8 cellular contexts compared by ENCODE assay signal in genomic region chr20:4064118-4064962, GRCh38. TPM values are rescaled to one million over a fixed set of nuclear protein-coding genes. Genes with fewer than 3 reads are reported as not detected.
A peak's percentile ranks its signal among the peaks of the same experiment; 100 is the strongest.
DNase-seq lines count a peak whose midpoint lies in the region; ATAC-seq and TF ChIP-seq lines count a peak whose summit lies in the region.

No MANE protein-coding gene starts in this region.

- H3K9me3 ChIP-seq in endodermal cell (ENCODE audit: control insufficient read depth, low read length) (no peaks in the 10 kb centered on the region), uterus (no peaks in the 10 kb centered on the region), MM.1S (replicated peaks; ENCODE audit: insufficient read depth, low read length) (no peaks in the 10 kb centered on the region)

- no peaks in the 10 kb centered on the region for H3K36me3 Mint-ChIP-seq in endodermal cell (ENCODE audit: low read depth)
- no peaks in the 10 kb centered on the region for H3K36me3 Mint-ChIP-seq in mesothelial cell of epicardium
- no peaks in the 10 kb centered on the region for H3K36me3 Mint-ChIP-seq in activated naive CD4-positive, alpha-beta T cell treated with anti-CD3 and anti-CD28 coated beads, Interleukin-2, amount 50 U/mL, for 72 hours

- H2AFZ ChIP-seq in MM.1S (ENCODE audit: low read length) = no peak overlapping the region

- H3K79me2 ChIP-seq in MM.1S (ENCODE audit: low read length) = no peaks in the 10 kb centered on the region

- H3K27me3 Mint-ChIP-seq in endodermal cell (ENCODE audit: insufficient read depth) (peaks cover 2% of the 10 kb centered on the region), mesothelial cell of epicardium (ENCODE audit: low read depth) (no peaks in the 10 kb centered on the region)

- H3K4me1 Mint-ChIP-seq in endodermal cell (peaks cover 45% of the 10 kb centered on the region), mesothelial cell of epicardium (peaks cover 69% of the 10 kb centered on the region)

- no peak overlapping the region for H3K4me3 Mint-ChIP-seq in endodermal cell
- H3K4me3 Mint-ChIP-seq in mesothelial cell of epicardium = no peak overlapping the region

- 70 to 79% methylated on average over 8 to 13 of the region's 13 CpGs for WGBS in endodermal cell (ENCODE audit: insufficient coverage in 1 of 2, insufficient read length in 1 of 2), 2 experiments

- no peak for ATAC-seq in HG02981 (IDR thresholded peaks at IDR 0.05; ENCODE audit: unreplicated experiment)
- no peak for ATAC-seq in activated naive CD4-positive, alpha-beta T cell treated with anti-CD3 and anti-CD28 coated beads, Interleukin-2, amount 50 U/mL, for 72 hours

- H4K20me1 ChIP-seq in MM.1S (ENCODE audit: insufficient read depth, low read length) = no peaks in the 10 kb centered on the region

- H3K36me3 ChIP-seq in endodermal cell (ENCODE audit: control insufficient read depth, insufficient read depth, low read length) (no peaks in the 10 kb centered on the region), uterus (no peaks in the 10 kb centered on the region), MM.1S (replicated peaks; ENCODE audit: insufficient read depth, low read length) (no peaks in the 10 kb centered on the region)

- H3K9me2 ChIP-seq in MM.1S (replicated peaks; ENCODE audit: insufficient read depth, low read length) = no peaks in the 10 kb centered on the region

- TF ChIP-seq POLR2A in uterus (IDR thresholded peaks at IDR 0.05) = no peak

- H3K27me3 ChIP-seq in endodermal cell (ENCODE audit: control insufficient read depth, insufficient read depth, low read length, poor library complexity, severe bottlenecking) (no peaks in the 10 kb centered on the region), uterus (no peaks in the 10 kb centered on the region), MM.1S (replicated peaks; ENCODE audit: insufficient read depth, low read length) (no peaks in the 10 kb centered on the region)

- no peaks in the 10 kb centered on the region for H3F3A ChIP-seq in MM.1S (ENCODE audit: insufficient read depth, low read length)

- H3K9me3 Mint-ChIP-seq in endodermal cell = no peaks in the 10 kb centered on the region
- H3K9me3 Mint-ChIP-seq in mesothelial cell of epicardium = no peaks in the 10 kb centered on the region
- peaks cover 0 to 5% of the 10 kb centered on the region in 2 donors for H3K9me3 Mint-ChIP-seq in activated naive CD4-positive, alpha-beta T cell treated with anti-CD3 and anti-CD28 coated beads, Interleukin-2, amount 50 U/mL, for 72 hours

- H3K4me2 ChIP-seq in MM.1S (ENCODE audit: low read depth, low read length) = no peak overlapping the region

- H3K4me1 ChIP-seq in endodermal cell (ENCODE audit: control insufficient read depth, insufficient read depth, low read length) = peaks cover 2% of the 10 kb centered on the region
- H3K4me1 ChIP-seq in uterus = no peaks in the 10 kb centered on the region
- peaks cover 9% of the 10 kb centered on the region for H3K4me1 ChIP-seq in MM.1S (ENCODE audit: low read length)

- peak; percentile 60 for DNase-seq in GF-D8 (lab: John Stamatoyannopoulos, UW)
- peak; percentile 24 for DNase-seq in NOMO-1 treated with dmso at 0.1 percent for 144 hours (lab: John Stamatoyannopoulos, UW; ENCODE audit: unreplicated experiment)
- peak; percentile 87 for DNase-seq in endodermal cell
- DNase-seq in mesothelial cell of epicardium (ENCODE audit: low spot score in 2 of 2, unreplicated experiment in 2 of 2) = peak; percentile 61 to 85
- peak; percentile 93 to 97 for DNase-seq in uterus
- no peak for DNase-seq in MM.1S
- DNase-seq in activated naive CD4-positive, alpha-beta T cell treated with anti-CD3 and anti-CD28 coated beads, Interleukin-2, amount 50 U/mL, for 72 hours (ENCODE audit: low spot score in 2 of 2) = no peak

- TF ChIP-seq CTCF in endodermal cell (conservative IDR thresholded peaks at IDR 0.05) = peak; percentile 37
- no peak for TF ChIP-seq CTCF in mesothelial cell of epicardium (IDR thresholded peaks at IDR 0.05; ENCODE audit: unreplicated experiment)
- TF ChIP-seq CTCF in uterus (IDR thresholded peaks at IDR 0.05) = no peak
- no peak for TF ChIP-seq CTCF in MM.1S (IDR thresholded peaks at IDR 0.05; ENCODE audit: low read length)

- intact Hi-C loops in uterus (cut with DNase I; ENCODE audit: low total_unique reads) = no loop called here

- H3K4me3 ChIP-seq in endodermal cell (ENCODE audit: low read length) (no peak overlapping the region), uterus (no peak overlapping the region), MM.1S (ENCODE audit: low read length) (no peak overlapping the region)

- H3K27ac Mint-ChIP-seq in endodermal cell = no peak overlapping the region
- H3K27ac Mint-ChIP-seq in mesothelial cell of epicardium = peak overlapping the region; percentile 94
- H3K27ac Mint-ChIP-seq in activated naive CD4-positive, alpha-beta T cell treated with anti-CD3 and anti-CD28 coated beads, Interleukin-2, amount 50 U/mL, for 72 hours = peak overlapping the region in 1 of 2 donors; percentile 38

- H3K27ac ChIP-seq in endodermal cell (ENCODE audit: low read depth, low read length) (no peak overlapping the region), uterus (peak overlapping the region; percentile 82 to 85), MM.1S (ENCODE audit: low read length) (no peak overlapping the region)

- H3K9ac ChIP-seq in endodermal cell (ENCODE audit: extremely low read depth, low read length, poor library complexity, severe bottlenecking) (no peak overlapping the region), MM.1S (ENCODE audit: low read length) (no peak overlapping the region)

RNA-seq across cellular contexts. Expression of gene RNF24, which starts 49.0 kb away (rescaled TPM):
- total RNA-seq in endodermal cell = 10 to 100 TPM; 22.8 to 26.1 TPM
- 26.2 TPM for polyA plus RNA-seq in endodermal cell (2013, experiment 1 of 2)
- 27.0 TPM for polyA plus RNA-seq in endodermal cell (2013, experiment 2 of 2)
- 45.5 to 50.6 TPM (median 47.0 TPM) in 3 replicates for total RNA-seq in mesothelial cell of epicardium
- 10 to 100 TPM in 3 of 4 donors, 1 to 10 TPM in 1; 2.3 to 23.8 (median 16.9) TPM for total RNA-seq in uterus
- 10 to 100 TPM in 1 of 2 donors, 1 to 10 TPM in 1; 6.1 to 21.6 TPM for total RNA-seq in activated naive CD4-positive, alpha-beta T cell treated with anti-CD3 and anti-CD28 coated beads, Interleukin-2, amount 50 U/mL, for 72 hours

Comparison
In these comparisons a context has a peak if more than half of its experiments do, and no peak if none do; other contexts are left out.
1. DNase-seq: peak in GF-D8 (single experiment), NOMO-1 treated with dmso at 0.1 percent for 144 hours (single experiment), endodermal cell (single experiment), mesothelial cell of epicardium (2 of 2) and uterus (2 of 2); none in MM.1S (single experiment) and activated naive CD4-positive, alpha-beta T cell treated with anti-CD3 and anti-CD28 coated beads, Interleukin-2, amount 50 U/mL, for 72 hours (0 of 2).
2. H3K27ac ChIP-seq: peak in uterus (2 of 2); none in endodermal cell (single experiment) and MM.1S (single experiment).